ENCODE assay signal across 13 cellular contexts in the genomic region with DNA sequence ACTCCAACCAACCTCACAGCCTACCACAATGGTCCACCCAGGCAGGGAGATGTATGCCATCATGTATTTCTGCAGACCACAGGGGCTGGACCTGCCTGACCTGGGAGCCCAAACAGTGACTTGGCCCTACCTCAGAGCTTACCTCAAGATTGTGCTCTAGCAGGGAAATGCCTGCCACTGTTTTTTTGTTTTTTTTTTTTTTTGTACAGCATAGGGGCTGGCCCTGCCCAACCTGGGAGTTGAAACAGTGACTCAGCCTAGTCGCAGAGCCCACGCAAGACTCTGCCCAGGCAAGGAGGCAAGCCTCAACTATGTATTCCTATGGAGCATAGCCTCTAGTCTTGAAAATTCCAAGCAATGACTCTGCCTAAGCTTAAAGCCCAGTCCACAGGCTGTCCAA. TPM values are rescaled to one million over a fixed set of nuclear protein-coding genes. Genes with fewer than 3 reads are reported as not detected.
A peak's percentile ranks its signal among the peaks of the same experiment; 100 is the strongest.
DNase-seq lines count a peak whose midpoint lies in the region; ATAC-seq, FAIRE-seq and TF ChIP-seq lines count a peak whose summit lies in the region.
"Had no signal": no experiment of that assay in that cellular context is flagged by ENCODE, and none has a peak within 500 bp of the region (broad histone marks: within the 10 kb centered on the region; RNA-seq: fewer than 3 reads in every experiment).

No MANE protein-coding gene starts in this region.

- peaks cover 36% of the 10 kb centered on the region for H3K4me1 Mint-ChIP-seq in activated CD8-positive, alpha-beta T cell treated with anti-CD3 and anti-CD28 coated beads for 36 hours (ENCODE audit: low read depth)
- H3K4me1 Mint-ChIP-seq in activated CD8-positive, alpha-beta T cell treated with anti-CD3 and anti-CD28 coated beads, Interleukin-2, amount 10 ng/mL, durations not matched to agents 7 days and 5 days (ENCODE audit: low read depth), result peaks cover 41% of the 10 kb centered on the region
- peaks cover 50% of the 10 kb centered on the region for H3K4me1 Mint-ChIP-seq in activated T-helper 2 cell treated with anti-CD3 and anti-CD28 coated beads, Interferon-gamma antibody, Interleukin-2, Interleukin-4, amounts not matched to agents 10 μg/mL and 5 μg/mL and 100 μg/mL, durations not matched to agents 14 hours and 24 hours and 36 hours (ENCODE audit: low read depth)

- H3K4me1 ChIP-seq in osteoblast (ENCODE audit: insufficient read depth, low read length) (peaks cover 18% of the 10 kb centered on the region), MM.1S (ENCODE audit: low read length) (no peaks in the 10 kb centered on the region)
- H3K4me1 ChIP-seq: esophagus muscularis mucosa had no signal

- H3K4me3 ChIP-seq in osteoblast (ENCODE audit: insufficient read depth, low read length), result no peak overlapping the region
- no peak overlapping the region for H3K4me3 ChIP-seq in MM.1S (ENCODE audit: low read length)
- H3K4me3 ChIP-seq: esophagus muscularis mucosa had no signal

- no peaks in the 10 kb centered on the region for H3K9me2 ChIP-seq in MM.1S (replicated peaks; ENCODE audit: insufficient read depth, low read length)

- TF ChIP-seq POLR2A in H54 (IDR thresholded peaks at IDR 0.05; ENCODE audit: low read depth, low read length), result no peak

- H4K20me1 ChIP-seq in osteoblast (ENCODE audit: insufficient read depth, low read length) (no peaks in the 10 kb centered on the region), MM.1S (ENCODE audit: insufficient read depth, low read length) (no peaks in the 10 kb centered on the region)

- no peak overlapping the region for H3K9ac ChIP-seq in MM.1S (ENCODE audit: low read length)

- peak; percentile 90 for ATAC-seq in activated CD8-positive, alpha-beta T cell treated with anti-CD3 and anti-CD28 coated beads for 36 hours
- no peak for ATAC-seq in activated CD8-positive, alpha-beta T cell treated with anti-CD3 and anti-CD28 coated beads, Interleukin-2, amount 10 ng/mL, durations not matched to agents 7 days and 5 days
- ATAC-seq in GM18873 (IDR thresholded peaks at IDR 0.05; ENCODE audit: low FRiP score, unreplicated experiment), result no peak

- CTCF ChIA-PET in activated CD8-positive, alpha-beta T cell treated with anti-CD3 and anti-CD28 coated beads for 36 hours (lab: Charles Lee), result interaction anchor here (1.6 kb wide), 1 partner anchor 11 kb away, joined by 6 read pairs; no protein-coding TSS in a partner anchor
- CTCF ChIA-PET in activated CD8-positive, alpha-beta T cell treated with anti-CD3 and anti-CD28 coated beads, Interleukin-2, amount 10 ng/mL, durations not matched to agents 7 days and 5 days (lab: Charles Lee), result no interaction called here

- no peak for TF ChIP-seq CTCF in activated CD8-positive, alpha-beta T cell treated with anti-CD3 and anti-CD28 coated beads for 36 hours (IDR thresholded peaks at IDR 0.05)
- no peak for TF ChIP-seq CTCF in osteoblast (IDR thresholded peaks at IDR 0.05; ENCODE audit: extremely low read depth, low read depth, low read length)
- TF ChIP-seq CTCF in MM.1S (IDR thresholded peaks at IDR 0.05; ENCODE audit: low read length), result no peak

- peaks cover 9% of the 10 kb centered on the region for H3K27me3 Mint-ChIP-seq in activated CD8-positive, alpha-beta T cell treated with anti-CD3 and anti-CD28 coated beads for 36 hours
- H3K27me3 Mint-ChIP-seq in activated CD8-positive, alpha-beta T cell treated with anti-CD3 and anti-CD28 coated beads, Interleukin-2, amount 10 ng/mL, durations not matched to agents 7 days and 5 days (ENCODE audit: low read depth), result peaks cover 4% of the 10 kb centered on the region
- H3K27me3 Mint-ChIP-seq in activated T-helper 2 cell treated with anti-CD3 and anti-CD28 coated beads, Interferon-gamma antibody, Interleukin-2, Interleukin-4, amounts not matched to agents 10 μg/mL and 5 μg/mL and 100 μg/mL, durations not matched to agents 14 hours and 24 hours and 36 hours (ENCODE audit: low read depth), result no peaks in the 10 kb centered on the region

- intact Hi-C loops in activated CD8-positive, alpha-beta T cell treated with anti-CD3 and anti-CD28 coated beads for 36 hours (cut with micrococcal nuclease), result no loop called here
- intact Hi-C loops in activated T-helper 2 cell treated with anti-CD3 and anti-CD28 coated beads, Interferon-gamma antibody, Interleukin-2, Interleukin-4, amounts not matched to agents 10 μg/mL and 5 μg/mL and 100 μg/mL, durations not matched to agents 14 hours and 24 hours and 36 hours (cut with micrococcal nuclease), result loop anchor here (1.0 to 2.0 kb wide), 2 partner anchors 29 to 39 kb away; partner anchors contain the start of gene CDK6

- H3K9me3 ChIP-seq in osteoblast (ENCODE audit: low read depth, low read length) (no peaks in the 10 kb centered on the region), MM.1S (replicated peaks; ENCODE audit: insufficient read depth, low read length) (no peaks in the 10 kb centered on the region)
- H3K9me3 ChIP-seq: esophagus muscularis mucosa had no signal

- peaks cover 3% of the 10 kb centered on the region for H3K36me3 Mint-ChIP-seq in activated CD8-positive, alpha-beta T cell treated with anti-CD3 and anti-CD28 coated beads for 36 hours (ENCODE audit: low read depth)
- H3K36me3 Mint-ChIP-seq in activated CD8-positive, alpha-beta T cell treated with anti-CD3 and anti-CD28 coated beads, Interleukin-2, amount 10 ng/mL, durations not matched to agents 7 days and 5 days (ENCODE audit: low read depth), result peaks cover 4% of the 10 kb centered on the region
- peaks cover 4% of the 10 kb centered on the region for H3K36me3 Mint-ChIP-seq in activated T-helper 2 cell treated with anti-CD3 and anti-CD28 coated beads, Interferon-gamma antibody, Interleukin-2, Interleukin-4, amounts not matched to agents 10 μg/mL and 5 μg/mL and 100 μg/mL, durations not matched to agents 14 hours and 24 hours and 36 hours (ENCODE audit: low read depth)

- DNase-seq in activated CD8-positive, alpha-beta T cell treated with anti-CD3 and anti-CD28 coated beads for 36 hours, result peak; percentile 45
- DNase-seq in activated CD8-positive, alpha-beta T cell treated with anti-CD3 and anti-CD28 coated beads, Interleukin-2, amount 10 ng/mL, durations not matched to agents 7 days and 5 days, result no peak
- DNase-seq in H54 (ENCODE audit: insufficient read length, low spot score) (peak; percentile 5), osteoblast (ENCODE audit: insufficient read length, low spot score, missing footprints) (peak; percentile 47), MM.1S (no peak), HuH-7 (ENCODE audit: low spot score) (no peak)
- no peak for DNase-seq in activated T-helper 2 cell treated with anti-CD3 and anti-CD28 coated beads, Interferon-gamma antibody, Interleukin-2, Interleukin-4, amounts not matched to agents 10 μg/mL and 5 μg/mL and 100 μg/mL, durations not matched to agents 14 hours and 24 hours and 36 hours (ENCODE audit: low spot score)
- DNase-seq: activated gamma-delta T cell, NCI-H1105, occipital lobe, Right ventricle myocardium superior had no signal

- H3K79me2 ChIP-seq in osteoblast (ENCODE audit: insufficient read depth, low read length) (no peaks in the 10 kb centered on the region), MM.1S (ENCODE audit: low read length) (no peaks in the 10 kb centered on the region)

- H3K27ac ChIP-seq in osteoblast (ENCODE audit: low read depth, low read length) (no peak overlapping the region), MM.1S (ENCODE audit: low read length) (no peak overlapping the region)
- H3K27ac ChIP-seq: esophagus muscularis mucosa had no signal

- POLR2A ChIA-PET in activated CD8-positive, alpha-beta T cell treated with anti-CD3 and anti-CD28 coated beads for 36 hours (lab: Charles Lee), result no interaction called here
- POLR2A ChIA-PET in activated CD8-positive, alpha-beta T cell treated with anti-CD3 and anti-CD28 coated beads, Interleukin-2, amount 10 ng/mL, durations not matched to agents 7 days and 5 days (lab: Charles Lee), result no interaction called here

- H2AFZ ChIP-seq in osteoblast (ENCODE audit: low read length), result no peak overlapping the region
- no peak overlapping the region for H2AFZ ChIP-seq in MM.1S (ENCODE audit: low read length)

- H3K36me3 ChIP-seq in osteoblast (ENCODE audit: insufficient read depth, low read length), result no peaks in the 10 kb centered on the region
- H3K36me3 ChIP-seq in MM.1S (replicated peaks; ENCODE audit: insufficient read depth, low read length), result no peaks in the 10 kb centered on the region
- H3K36me3 ChIP-seq: esophagus muscularis mucosa had no signal

- no peak for FAIRE-seq in H54 (lab: Jason Lieb, UNC)

- H3F3A ChIP-seq in MM.1S (ENCODE audit: insufficient read depth, low read length), result no peaks in the 10 kb centered on the region

- peaks cover under 1% of the 10 kb centered on the region for H3K9me3 Mint-ChIP-seq in activated CD8-positive, alpha-beta T cell treated with anti-CD3 and anti-CD28 coated beads for 36 hours
- H3K9me3 Mint-ChIP-seq in activated CD8-positive, alpha-beta T cell treated with anti-CD3 and anti-CD28 coated beads, Interleukin-2, amount 10 ng/mL, durations not matched to agents 7 days and 5 days (ENCODE audit: insufficient read depth), result peaks cover 4% of the 10 kb centered on the region
- H3K9me3 Mint-ChIP-seq in activated T-helper 2 cell treated with anti-CD3 and anti-CD28 coated beads, Interferon-gamma antibody, Interleukin-2, Interleukin-4, amounts not matched to agents 10 μg/mL and 5 μg/mL and 100 μg/mL, durations not matched to agents 14 hours and 24 hours and 36 hours, result peaks cover 8% of the 10 kb centered on the region

- H3K27me3 ChIP-seq in osteoblast (ENCODE audit: insufficient read depth, low read length) (no peaks in the 10 kb centered on the region), MM.1S (replicated peaks; ENCODE audit: insufficient read depth, low read length) (no peaks in the 10 kb centered on the region)
- H3K27me3 ChIP-seq: esophagus muscularis mucosa had no signal

- H3K4me2 ChIP-seq in osteoblast (ENCODE audit: insufficient read depth, low read length) (no peak overlapping the region), MM.1S (ENCODE audit: low read depth, low read length) (no peak overlapping the region)

- H3K27ac Mint-ChIP-seq in activated CD8-positive, alpha-beta T cell treated with anti-CD3 and anti-CD28 coated beads for 36 hours, result no peak overlapping the region
- no peak overlapping the region for H3K27ac Mint-ChIP-seq in activated CD8-positive, alpha-beta T cell treated with anti-CD3 and anti-CD28 coated beads, Interleukin-2, amount 10 ng/mL, durations not matched to agents 7 days and 5 days
- peak overlapping the region; percentile 50 for H3K27ac Mint-ChIP-seq in activated T-helper 2 cell treated with anti-CD3 and anti-CD28 coated beads, Interferon-gamma antibody, Interleukin-2, Interleukin-4, amounts not matched to agents 10 μg/mL and 5 μg/mL and 100 μg/mL, durations not matched to agents 14 hours and 24 hours and 36 hours

- no peak overlapping the region for H3K4me3 Mint-ChIP-seq in activated CD8-positive, alpha-beta T cell treated with anti-CD3 and anti-CD28 coated beads for 36 hours
- H3K4me3 Mint-ChIP-seq in activated CD8-positive, alpha-beta T cell treated with anti-CD3 and anti-CD28 coated beads, Interleukin-2, amount 10 ng/mL, durations not matched to agents 7 days and 5 days, result no peak overlapping the region
- H3K4me3 Mint-ChIP-seq in activated T-helper 2 cell treated with anti-CD3 and anti-CD28 coated beads, Interferon-gamma antibody, Interleukin-2, Interleukin-4, amounts not matched to agents 10 μg/mL and 5 μg/mL and 100 μg/mL, durations not matched to agents 14 hours and 24 hours and 36 hours (ENCODE audit: low read depth), result no peak overlapping the region

RNA-seq across cellular contexts. Expression of gene CDK6, which starts 39.3 kb away (rescaled TPM):
- total RNA-seq in activated CD8-positive, alpha-beta T cell treated with anti-CD3 and anti-CD28 coated beads for 36 hours, result 100 to 1,000 TPM; 130 to 138 TPM
- total RNA-seq in activated CD8-positive, alpha-beta T cell treated with anti-CD3 and anti-CD28 coated beads, Interleukin-2, amount 10 ng/mL, durations not matched to agents 7 days and 5 days, result 100 to 1,000 TPM; 159 to 160 TPM
- 254 and 265 TPM in 2 replicates for total RNA-seq in activated T-helper 2 cell treated with anti-CD3 and anti-CD28 coated beads, Interferon-gamma antibody, Interleukin-2, Interleukin-4, amounts not matched to agents 10 μg/mL and 5 μg/mL and 100 μg/mL, durations not matched to agents 14 hours and 24 hours and 36 hours
- 40.4 and 45.6 TPM in 2 replicates for total RNA-seq in osteoblast

Comparison
In these comparisons a context has a peak if more than half of its experiments do, and no peak if none do; other contexts are left out.
1. DNase-seq: peak in activated CD8-positive, alpha-beta T cell treated with anti-CD3 and anti-CD28 coated beads for 36 hours (single experiment), H54 (single experiment) and osteoblast (single experiment); none in activated CD8-positive, alpha-beta T cell treated with anti-CD3 and anti-CD28 coated beads, Interleukin-2, amount 10 ng/mL, durations not matched to agents 7 days and 5 days (single experiment), activated T-helper 2 cell treated with anti-CD3 and anti-CD28 coated beads, Interferon-gamma antibody, Interleukin-2, Interleukin-4, amounts not matched to agents 10 μg/mL and 5 μg/mL and 100 μg/mL, durations not matched to agents 14 hours and 24 hours and 36 hours (single experiment), MM.1S (single experiment) and HuH-7 (single experiment).